ENCODE assay signal across 1 cellular context in the genomic region with DNA sequence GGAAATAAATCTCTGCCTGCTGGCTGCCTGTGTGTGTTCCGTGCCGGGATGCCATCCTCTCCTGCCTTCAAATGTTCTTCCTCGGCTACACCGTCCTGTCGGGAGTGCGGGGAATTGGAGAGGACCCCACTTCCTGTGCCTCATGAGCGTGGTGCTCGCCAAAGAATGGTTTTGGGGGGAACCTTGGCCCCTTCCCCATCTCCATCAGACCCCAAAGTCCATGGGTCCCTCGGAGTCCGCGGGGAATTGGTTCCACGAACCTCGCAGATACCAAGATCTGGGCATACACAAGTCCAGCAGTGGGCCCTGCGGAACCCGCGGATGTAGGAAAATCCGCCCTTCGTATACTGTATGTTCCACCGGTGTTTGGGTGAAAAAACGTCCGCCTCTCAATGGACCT.
TF ChIP-seq lines count a peak whose summit lies in the region.

No MANE protein-coding gene starts in this region.

TF ChIP-seq in IMR-90, 13 proteins besides CTCF, POLR2A, EP300 and RAD21:
- TF ChIP-seq MAFK (IDR thresholded peaks at IDR 0.05; ENCODE audit: low read depth, low read length) (no peak), CHD1 (IDR thresholded peaks at IDR 0.05; ENCODE audit: low read depth, low read length) (no peak), FOS (IDR thresholded peaks at IDR 0.05; ENCODE audit: low read depth, low read length) (no peak), CEBPB (IDR thresholded peaks at IDR 0.05; ENCODE audit: low read depth, low read length) (no peak), RCOR1 (IDR thresholded peaks at IDR 0.05; ENCODE audit: insufficient replicate concordance, low read length) (no peak), SMC3 (IDR thresholded peaks at IDR 0.05; ENCODE audit: low read depth, low read length) (no peak)
- TF ChIP-seq, protein P1, sequence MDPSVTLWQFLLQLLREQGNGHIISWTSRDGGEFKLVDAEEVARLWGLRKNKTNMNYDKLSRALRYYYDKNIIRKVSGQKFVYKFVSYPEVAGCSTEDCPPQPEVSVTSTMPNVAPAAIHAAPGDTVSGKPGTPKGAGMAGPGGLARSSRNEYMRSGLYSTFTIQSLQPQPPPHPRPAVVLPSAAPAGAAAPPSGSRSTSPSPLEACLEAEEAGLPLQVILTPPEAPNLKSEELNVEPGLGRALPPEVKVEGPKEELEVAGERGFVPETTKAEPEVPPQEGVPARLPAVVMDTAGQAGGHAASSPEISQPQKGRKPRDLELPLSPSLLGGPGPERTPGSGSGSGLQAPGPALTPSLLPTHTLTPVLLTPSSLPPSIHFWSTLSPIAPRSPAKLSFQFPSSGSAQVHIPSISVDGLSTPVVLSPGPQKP (IDR thresholded peaks at IDR 0.05; ENCODE audit: borderline replicate concordance, low read depth, low read length): no peak
- TF ChIP-seq, protein P2, sequence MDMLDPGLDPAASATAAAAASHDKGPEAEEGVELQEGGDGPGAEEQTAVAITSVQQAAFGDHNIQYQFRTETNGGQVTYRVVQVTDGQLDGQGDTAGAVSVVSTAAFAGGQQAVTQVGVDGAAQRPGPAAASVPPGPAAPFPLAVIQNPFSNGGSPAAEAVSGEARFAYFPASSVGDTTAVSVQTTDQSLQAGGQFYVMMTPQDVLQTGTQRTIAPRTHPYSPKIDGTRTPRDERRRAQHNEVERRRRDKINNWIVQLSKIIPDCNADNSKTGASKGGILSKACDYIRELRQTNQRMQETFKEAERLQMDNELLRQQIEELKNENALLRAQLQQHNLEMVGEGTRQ (IDR thresholded peaks at IDR 0.05; ENCODE audit: low read depth, low read length): no peak
